28 cellular contexts compared by ENCODE assay signal in the genomic region with DNA sequence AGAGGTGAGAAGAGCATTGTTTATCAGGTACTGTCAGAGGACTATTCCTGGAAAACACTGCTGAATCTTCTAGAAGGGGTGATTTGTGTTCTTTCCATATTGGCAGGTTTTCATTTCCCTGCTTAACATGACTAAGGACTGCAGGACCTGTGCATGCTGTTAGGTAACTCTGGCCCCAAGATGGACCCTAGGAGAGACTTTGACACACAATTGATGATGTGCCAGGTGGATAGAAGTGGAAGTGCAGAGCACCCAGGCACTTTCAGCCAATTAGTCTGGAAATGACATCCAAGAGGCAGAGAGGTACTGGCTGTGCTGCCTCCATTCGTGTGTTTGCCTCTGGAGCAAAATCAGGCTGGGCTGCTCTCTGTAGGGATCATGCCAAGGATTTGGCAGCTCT.
"Had no signal": no experiment of that assay in that cellular context is flagged by ENCODE, and none has a peak within 500 bp of the region (broad histone marks: within the 10 kb centered on the region; RNA-seq: fewer than 3 reads in every experiment).

No MANE protein-coding gene starts in this region.

- H3K9ac ChIP-seq: SK-N-SH had no signal

- H3K27ac Mint-ChIP-seq: activated CD4-positive, alpha-beta memory T cell treated with anti-CD3 and anti-CD28 coated beads, Interleukin-2, amount 10 ng/mL, durations not matched to agents 7 days and 5 days; activated CD4-positive, alpha-beta T cell treated with anti-CD3 and anti-CD28 coated beads for 36 hours; activated naive CD4-positive, alpha-beta T cell treated with anti-CD3 and anti-CD28 coated beads, Interleukin-2, amount 50 U/mL, for 72 hours; activated naive CD8-positive, alpha-beta T cell treated with anti-CD3 and anti-CD28 coated beads, Interleukin-2, amount 50 U/mL, for 24 hours; activated T-helper 1 cell treated with anti-CD3 and anti-CD28 coated beads, Interleukin-12 subunit alpha, Interleukin-12 subunit beta, Interleukin-2, Interleukin-4 antibody, amounts not matched to agents 30 ng/mL and 10 ng/mL and 1 ng/mL, durations not matched to agents 14 hours and 24 hours and 36 hours had no signal

- H3K4me1 ChIP-seq: Peyer's patch, SJCRH30 had no signal

- DNase-seq: activated CD4-positive, alpha-beta memory T cell treated with anti-CD3 and anti-CD28 coated beads, Interleukin-2, amount 10 ng/mL, durations not matched to agents 7 days and 5 days; activated CD4-positive, alpha-beta T cell treated with anti-CD3 and anti-CD28 coated beads for 36 hours; activated CD4-positive, alpha-beta T cell treated with anti-CD3 and anti-CD28 coated beads, Interleukin-2, amount 50 U/mL, for 1 hour; activated CD8-positive, alpha-beta memory T cell treated with anti-CD3 and anti-CD28 coated beads, Interleukin-2, amount 50 U/mL, for 48 hours; activated effector memory CD4-positive, alpha-beta T cell treated with anti-CD3 and anti-CD28 coated beads, Interleukin-2, amount 50 U/mL, for 16 hours; activated naive CD4-positive, alpha-beta T cell treated with Interleukin-2 at 50 U/mL for 16 hours; activated naive CD8-positive, alpha-beta T cell treated with anti-CD3 and anti-CD28 coated beads, Interleukin-2, amount 50 U/mL, for 24 hours; activated T-cell treated with anti-CD3 and anti-CD28 coated beads, Interleukin-2, amount 50 U/mL, for 1 hour; amniotic stem cell; cerebellar nuclear complex; NCI-H1092; NCI-H1417; NCI-H1930; NCI-H2171; NCI-H2227 treated with DMSO at 0.1 percent for 48 hours; NCI-H526; NCI-H774; Peyer's patch; Right ventricle myocardium superior; SJCRH30; SK-N-SH; T-helper 1 cell had no signal

- H3K4me3 ChIP-seq: ascending aorta, Peyer's patch, SJCRH30 had no signal

- H3K27me3 ChIP-seq: ascending aorta, Peyer's patch, SJCRH30 had no signal

- H3K36me3 Mint-ChIP-seq: activated naive CD4-positive, alpha-beta T cell treated with anti-CD3 and anti-CD28 coated beads, Interleukin-2, amount 50 U/mL, for 72 hours had no signal

- H3K9me3 ChIP-seq: ascending aorta, Peyer's patch, SJCRH30, SK-N-SH had no signal

- H3K4me1 Mint-ChIP-seq: activated CD4-positive, alpha-beta memory T cell treated with anti-CD3 and anti-CD28 coated beads, Interleukin-2, amount 10 ng/mL, durations not matched to agents 7 days and 5 days had no signal

- H3K36me3 ChIP-seq: ascending aorta, Peyer's patch, SJCRH30 had no signal

- H3K9me3 Mint-ChIP-seq: activated CD4-positive, alpha-beta memory T cell treated with anti-CD3 and anti-CD28 coated beads, Interleukin-2, amount 10 ng/mL, durations not matched to agents 7 days and 5 days; activated naive CD8-positive, alpha-beta T cell treated with anti-CD3 and anti-CD28 coated beads, Interleukin-2, amount 50 U/mL, for 24 hours; activated T-helper 1 cell treated with anti-CD3 and anti-CD28 coated beads, Interleukin-12 subunit alpha, Interleukin-12 subunit beta, Interleukin-2, Interleukin-4 antibody, amounts not matched to agents 30 ng/mL and 10 ng/mL and 1 ng/mL, durations not matched to agents 14 hours and 24 hours and 36 hours had no signal

- H3K27me3 Mint-ChIP-seq: activated CD4-positive, alpha-beta memory T cell treated with anti-CD3 and anti-CD28 coated beads, Interleukin-2, amount 10 ng/mL, durations not matched to agents 7 days and 5 days; activated CD4-positive, alpha-beta T cell treated with anti-CD3 and anti-CD28 coated beads for 36 hours had no signal

- H3K9me2 ChIP-seq: SK-N-SH had no signal

- H3K4me3 Mint-ChIP-seq: activated CD4-positive, alpha-beta memory T cell treated with anti-CD3 and anti-CD28 coated beads, Interleukin-2, amount 10 ng/mL, durations not matched to agents 7 days and 5 days; activated CD4-positive, alpha-beta T cell treated with anti-CD3 and anti-CD28 coated beads for 36 hours; activated naive CD8-positive, alpha-beta T cell treated with anti-CD3 and anti-CD28 coated beads, Interleukin-2, amount 50 U/mL, for 24 hours; activated T-helper 1 cell treated with anti-CD3 and anti-CD28 coated beads, Interleukin-12 subunit alpha, Interleukin-12 subunit beta, Interleukin-2, Interleukin-4 antibody, amounts not matched to agents 30 ng/mL and 10 ng/mL and 1 ng/mL, durations not matched to agents 14 hours and 24 hours and 36 hours; brain had no signal

- ATAC-seq: activated CD4-positive, alpha-beta T cell treated with anti-CD3 and anti-CD28 coated beads for 36 hours had no signal

- H3K27ac ChIP-seq: ascending aorta, Peyer's patch, RWPE1, SJCRH30, VCaP had no signal
